1 cellular context compared by ENCODE assay signal in the genomic region with DNA sequence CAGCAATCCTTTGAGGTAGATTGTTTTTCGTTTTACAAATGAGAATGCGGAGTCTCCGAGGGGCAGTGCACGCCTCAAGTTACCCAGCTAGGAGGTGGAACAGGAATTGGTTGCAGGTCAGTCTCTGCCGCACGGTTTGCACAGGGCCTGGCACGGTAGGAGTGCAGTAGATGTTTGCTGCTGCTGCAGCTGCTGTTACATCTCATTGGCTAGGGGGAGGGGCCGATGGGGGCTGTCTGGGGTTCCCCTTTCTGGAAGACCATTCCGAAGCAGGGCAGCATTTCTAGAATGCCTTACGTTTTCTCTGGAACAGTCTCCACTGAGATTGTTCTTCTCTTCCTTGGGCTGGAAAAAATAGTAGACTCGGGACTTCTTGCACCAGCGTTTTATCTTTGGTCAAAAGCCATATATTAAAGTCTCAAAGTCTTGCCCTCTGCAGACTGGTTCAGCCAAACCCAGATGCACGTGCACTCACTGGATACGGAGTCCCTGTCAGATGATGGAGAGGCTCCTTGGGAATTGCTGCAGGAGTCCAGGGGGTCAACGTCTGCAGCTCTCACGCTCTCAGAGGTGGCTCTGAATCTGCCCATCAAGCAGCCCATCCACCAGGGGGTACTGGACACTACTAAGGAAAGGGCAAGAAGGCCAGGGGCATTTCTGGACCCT.
TF ChIP-seq lines count a peak whose summit lies in the region.

No MANE protein-coding gene starts in this region.

TF ChIP-seq in H1, 55 proteins besides CTCF, POLR2A, EP300 and RAD21:
- TF ChIP-seq JUND (IDR thresholded peaks at IDR 0.05; ENCODE audit: low read length) (no peak), RNF2 (IDR thresholded peaks at IDR 0.05; ENCODE audit: borderline replicate concordance, low read depth, low read length, missing control alignments, poor library complexity, severe bottlenecking) (no peak), SIRT6 (IDR thresholded peaks at IDR 0.05; ENCODE audit: low read length) (no peak), SP1 (IDR thresholded peaks at IDR 0.05; ENCODE audit: low read depth, low read length) (no peak), TEAD4 (IDR thresholded peaks at IDR 0.05; ENCODE audit: low read depth, low read length) (no peak), HDAC6 (IDR thresholded peaks at IDR 0.05; ENCODE audit: low read depth, low read length) (no peak), ZNF274 (IDR thresholded peaks at IDR 0.05; ENCODE audit: borderline replicate concordance, extremely low read depth, low read length) (no peak), SRF (IDR thresholded peaks at IDR 0.05; ENCODE audit: low read depth, low read length) (no peak), GABPA (IDR thresholded peaks at IDR 0.05; ENCODE audit: borderline replicate concordance, insufficient read depth, low read length) (no peak), FOSL1 (IDR thresholded peaks at IDR 0.05; ENCODE audit: insufficient read depth, low read depth, low read length) (no peak), GTF2F1 (IDR thresholded peaks at IDR 0.05; ENCODE audit: borderline replicate concordance, low read depth, low read length) (no peak), SIN3A (conservative IDR thresholded peaks at IDR 0.05 in 1 of 2, IDR thresholded peaks at IDR 0.05 in 1 of 2; ENCODE audit: low read depth in 1 of 2, low read length in 2 of 2) (no peak; a peak in 1 of 4 replicates), TBP (IDR thresholded peaks at IDR 0.05; ENCODE audit: low read depth, low read length) (no peak), PHF8 (conservative IDR thresholded peaks at IDR 0.05; ENCODE audit: low read depth, low read length) (no peak)
- TF ChIP-seq, protein P1, sequence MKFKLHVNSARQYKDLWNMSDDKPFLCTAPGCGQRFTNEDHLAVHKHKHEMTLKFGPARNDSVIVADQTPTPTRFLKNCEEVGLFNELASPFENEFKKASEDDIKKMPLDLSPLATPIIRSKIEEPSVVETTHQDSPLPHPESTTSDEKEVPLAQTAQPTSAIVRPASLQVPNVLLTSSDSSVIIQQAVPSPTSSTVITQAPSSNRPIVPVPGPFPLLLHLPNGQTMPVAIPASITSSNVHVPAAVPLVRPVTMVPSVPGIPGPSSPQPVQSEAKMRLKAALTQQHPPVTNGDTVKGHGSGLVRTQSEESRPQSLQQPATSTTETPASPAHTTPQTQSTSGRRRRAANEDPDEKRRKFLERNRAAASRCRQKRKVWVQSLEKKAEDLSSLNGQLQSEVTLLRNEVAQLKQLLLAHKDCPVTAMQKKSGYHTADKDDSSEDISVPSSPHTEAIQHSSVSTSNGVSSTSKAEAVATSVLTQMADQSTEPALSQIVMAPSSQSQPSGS (IDR thresholded peaks at IDR 0.05; ENCODE audit: low read length): no peak
